ENCODE assay signal across 22 cellular contexts in the genomic region with DNA sequence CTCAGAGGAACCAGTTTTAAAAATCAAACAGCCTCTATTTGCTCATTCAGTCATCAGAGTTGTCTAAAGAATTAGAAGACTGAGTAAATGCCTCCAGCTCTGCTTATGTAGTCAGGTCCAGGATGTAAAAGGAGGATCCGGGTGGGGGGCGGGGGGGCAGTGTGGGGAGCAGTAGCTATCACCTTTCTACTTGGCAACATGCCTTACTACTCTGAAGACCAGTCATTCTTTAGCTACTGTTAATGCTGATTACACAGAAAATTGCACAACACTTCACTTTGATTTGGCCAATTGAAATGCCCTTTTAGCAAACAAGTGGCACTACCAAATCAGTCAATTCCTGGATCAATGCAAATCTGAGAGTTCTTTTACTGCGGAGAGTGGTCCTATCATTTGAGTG.
A peak's percentile ranks its signal among the peaks of the same experiment; 100 is the strongest.
DNase-seq lines count a peak whose midpoint lies in the region; ATAC-seq and TF ChIP-seq lines count a peak whose summit lies in the region.
"Had no signal": no experiment of that assay in that cellular context is flagged by ENCODE, and none has a peak within 500 bp of the region (broad histone marks: within the 10 kb centered on the region; RNA-seq: fewer than 3 reads in every experiment).

No MANE protein-coding gene starts in this region.

- no peak for TF ChIP-seq CTCF in brain microvascular endothelial cell (IDR thresholded peaks at IDR 0.05; ENCODE audit: low read depth, low read length, missing control alignments)

- in situ Hi-C loops in brain microvascular endothelial cell (cut with HindIII; ENCODE audit: low pct_ligation_motif_present, low sequenced_read_pairs): no loop called here

- H3K27me3 ChIP-seq in brain microvascular endothelial cell (replicated peaks): no peaks in the 10 kb centered on the region
- H3K27me3 ChIP-seq: BLaER1, neural progenitor cell, uterus had no signal

- H3K27ac ChIP-seq in brain microvascular endothelial cell: no peak overlapping the region
- H3K27ac ChIP-seq: BLaER1, neural progenitor cell, PC-9, prostate gland, uterus had no signal

- ATAC-seq in HG02642 (IDR thresholded peaks at IDR 0.05; ENCODE audit: poor library complexity, unreplicated experiment) (no peak), Right ventricle myocardium inferior (no peak)
- ATAC-seq: stimulated activated effector memory CD8-positive, alpha-beta T cell treated with anti-CD3 and anti-CD28 coated beads, Interleukin-12 subunit alpha, Interleukin-12 subunit beta, amount 100 ng/mL, for 72 hours had no signal

- DNase-seq in COLO668 (lab: John Stamatoyannopoulos, UW; ENCODE audit: unreplicated experiment) (peak; percentile 55), HT1080 (ENCODE audit: low read depth) (peak; percentile 2), NCI-H187 treated with DMSO at 0.1 percent for 48 hours (lab: John Stamatoyannopoulos, UW) (peak; percentile 51), NCI-H510A (lab: John Stamatoyannopoulos, UW) (peak; percentile 29), Right ventricle myocardium inferior (ENCODE audit: missing footprints) (no peak), brain microvascular endothelial cell (no peak)
- no peak for DNase-seq in activated CD8-positive, alpha-beta memory T cell treated with anti-CD3 and anti-CD28 coated beads, Interleukin-2, amount 50 U/mL, for 4 hours
- DNase-seq: activated CD4-positive, alpha-beta T cell treated with anti-CD3 and anti-CD28 coated beads for 48 hours; activated naive CD4-positive, alpha-beta T cell treated with anti-CD3 and anti-CD28 coated beads, Interleukin-2, amount 10 ng/mL, durations not matched to agents 7 days and 5 days; anterior cingulate cortex; central memory CD4-positive, alpha-beta T cell; glutamatergic neuron; HFFc6; Kasumi-1; NCI-H1048; PC-9; uterus had no signal

- no peak overlapping the region for H3K4me3 ChIP-seq in brain microvascular endothelial cell (ENCODE audit: low read depth, low read length)
- H3K4me3 ChIP-seq: BLaER1, neural progenitor cell, PC-9, prostate gland, uterus had no signal

- H3K36me3 ChIP-seq in brain microvascular endothelial cell (replicated peaks): no peaks in the 10 kb centered on the region
- H3K36me3 ChIP-seq: BLaER1, neural progenitor cell, prostate gland, uterus had no signal

- intact Hi-C loops in Right ventricle myocardium inferior (cut with DNase I): no loop called here

Comparison
In these comparisons a context has a peak if more than half of its experiments do, and no peak if none do; other contexts are left out.
1. DNase-seq: peak in COLO668 (single experiment), HT1080 (single experiment), NCI-H187 treated with DMSO at 0.1 percent for 48 hours (single experiment) and NCI-H510A (single experiment); none in activated CD8-positive, alpha-beta memory T cell treated with anti-CD3 and anti-CD28 coated beads, Interleukin-2, amount 50 U/mL, for 4 hours (single experiment), Right ventricle myocardium inferior (single experiment) and brain microvascular endothelial cell (single experiment).